Comparison of ENCODE assay signal across 12 cellular contexts in the genomic region with DNA sequence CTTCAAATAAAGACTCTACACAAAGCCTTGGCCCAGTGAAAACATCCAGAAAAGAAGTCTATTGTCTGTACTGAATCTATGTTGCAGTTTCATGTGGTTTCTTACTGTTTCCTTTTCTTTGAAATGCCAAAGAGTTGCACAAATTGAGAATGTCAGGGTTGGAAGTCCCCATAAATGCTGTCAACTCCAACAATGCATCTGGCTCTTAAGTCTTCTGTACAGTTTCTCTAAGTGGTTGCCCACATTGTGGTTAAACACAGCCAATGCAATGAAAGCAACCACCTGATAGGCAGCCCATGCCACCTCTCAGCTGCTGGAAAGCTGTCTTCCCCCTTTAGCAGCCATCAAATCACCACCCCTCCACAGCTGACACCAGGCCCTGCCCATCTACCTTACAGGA.
DNase-seq lines count a peak whose midpoint lies in the region; ATAC-seq, FAIRE-seq and TF ChIP-seq lines count a peak whose summit lies in the region.
"Had no signal": no experiment of that assay in that cellular context is flagged by ENCODE, and none has a peak within 500 bp of the region (broad histone marks: within the 10 kb centered on the region; RNA-seq: fewer than 3 reads in every experiment).

No MANE protein-coding gene starts in this region.

- no peak for TF ChIP-seq CTCF in foreskin fibroblast (IDR thresholded peaks at IDR 0.05; ENCODE audit: low read depth, low read length)

- peak; percentile 92 for FAIRE-seq in GM12891 (lab: Jason Lieb, UNC)

- DNase-seq in GM12891 (ENCODE audit: insufficient read length, low spot score): no peak
- DNase-seq in activated naive CD4-positive, alpha-beta T cell treated with Interleukin-2 at 50 U/mL for 16 hours: peak; percentile 15
- no peak for DNase-seq in foreskin fibroblast
- DNase-seq in SHP77 treated with DMSO at 0.1 percent for 48 hours (lab: John Stamatoyannopoulos, UW): no peak
- no peak for DNase-seq in NCI-H1092 (lab: John Stamatoyannopoulos, UW)
- no peak for DNase-seq in cortex of kidney (lab: John Stamatoyannopoulos, UW)
- DNase-seq: PC-3, sigmoid colon had no signal

- H3K4me3 ChIP-seq in foreskin fibroblast (ENCODE audit: low read depth in 1 of 2, low read length in 2 of 2): no peak overlapping the region
- H3K4me3 ChIP-seq: sigmoid colon, vagina had no signal

- ATAC-seq in GM21360 (IDR thresholded peaks at IDR 0.05; ENCODE audit: unreplicated experiment) (peak; percentile 82), HG03280 (IDR thresholded peaks at IDR 0.05; ENCODE audit: unreplicated experiment) (peak; percentile 79)
- ATAC-seq: left lobe of liver, PC-3 had no signal

- TF ChIP-seq POLR2A in GM12891 (IDR thresholded peaks at IDR 0.05; ENCODE audit: low read depth, low read length): no peak

TF ChIP-seq in GM12891, 5 proteins besides CTCF, POLR2A, EP300 and RAD21:
- TF ChIP-seq TAF1 (IDR thresholded peaks at IDR 0.05; ENCODE audit: low read depth, low read length) (no peak), SPI1 (IDR thresholded peaks at IDR 0.05; ENCODE audit: low read depth, low read length) (no peak), POLR2AphosphoS5 (IDR thresholded peaks at IDR 0.05; ENCODE audit: low read depth, low read length) (no peak), POU2F2 (IDR thresholded peaks at IDR 0.05; ENCODE audit: low read depth, low read length) (no peak), PAX5 (IDR thresholded peaks at IDR 0.05; ENCODE audit: insufficient read depth, low read length, severe bottlenecking) (no peak)
